In genomic region chr16:968620-969019, GRCh38 we compare ENCODE assay signal across 13 cellular contexts. TPM values are rescaled to one million over a fixed set of nuclear protein-coding genes. Genes with fewer than 3 reads are reported as not detected.
DNase-seq lines count a peak whose midpoint lies in the region; ATAC-seq and TF ChIP-seq lines count a peak whose summit lies in the region.
"Had no signal": no experiment of that assay in that cellular context is flagged by ENCODE, and none has a peak within 500 bp of the region (broad histone marks: within the 10 kb centered on the region; RNA-seq: fewer than 3 reads in every experiment).

No MANE protein-coding gene starts in this region.

- no peak for ATAC-seq in HG03342 (IDR thresholded peaks at IDR 0.05; ENCODE audit: unreplicated experiment)

- peaks cover 28% of the 10 kb centered on the region for H3K4me1 Mint-ChIP-seq in activated CD4-positive, alpha-beta T cell treated with anti-CD3 and anti-CD28 coated beads, Interleukin-2, amount 10 ng/mL, durations not matched to agents 24 days and 14 days
- peaks cover 18% of the 10 kb centered on the region for H3K4me1 Mint-ChIP-seq in progenitor cell of endocrine pancreas (ENCODE audit: low read depth)

- no peak overlapping the region for H3K9ac ChIP-seq in SK-N-MC (ENCODE audit: insufficient read length)

- H3K4me1 ChIP-seq in uterus = peaks cover 0 to 6% of the 10 kb centered on the region in 2 donors

- H3K27me3 Mint-ChIP-seq in activated CD4-positive, alpha-beta T cell treated with anti-CD3 and anti-CD28 coated beads, Interleukin-2, amount 10 ng/mL, durations not matched to agents 24 days and 14 days = peaks cover 7% of the 10 kb centered on the region
- H3K27me3 Mint-ChIP-seq in progenitor cell of endocrine pancreas = no peaks in the 10 kb centered on the region

- peak overlapping the region; percentile 65 for H3K4me3 Mint-ChIP-seq in activated CD4-positive, alpha-beta T cell treated with anti-CD3 and anti-CD28 coated beads, Interleukin-2, amount 10 ng/mL, durations not matched to agents 24 days and 14 days
- peak overlapping the region; percentile 72 for H3K4me3 Mint-ChIP-seq in progenitor cell of endocrine pancreas (ENCODE audit: low read depth)

- intact Hi-C loops in activated CD4-positive, alpha-beta T cell treated with anti-CD3 and anti-CD28 coated beads, Interleukin-2, amount 10 ng/mL, durations not matched to agents 24 days and 14 days (cut with micrococcal nuclease) = no loop called here
- intact Hi-C loops in uterus (cut with DNase I; ENCODE audit: low total_unique reads) = no loop called here

- H3K36me3 ChIP-seq in SK-N-MC (ENCODE audit: insufficient read depth, low read length) (peaks cover 10% of the 10 kb centered on the region; the same call in 1 of the 2 replicates), uterus (no peaks in the 10 kb centered on the region)

- no peak for DNase-seq in activated CD4-positive, alpha-beta T cell treated with anti-CD3 and anti-CD28 coated beads, Interleukin-2, amount 10 ng/mL, durations not matched to agents 24 days and 14 days
- DNase-seq in activated CD4-positive, alpha-beta T cell treated with anti-CD3 and anti-CD28 coated beads, Interleukin-2, amount 50 U/mL, for 48 hours = no peak
- DNase-seq in SK-N-MC (ENCODE audit: low read depth, low spot score) (no peak), progenitor cell of endocrine pancreas (ENCODE audit: low spot score, unreplicated experiment) (no peak), uterus (no peak), mesenteric fat pad (ENCODE audit: low spot score) (no peak)
- DNase-seq: NCI-H1048, NCI-H524, small intestine, testis had no signal

- peaks cover 7% of the 10 kb centered on the region for H3K9me3 Mint-ChIP-seq in activated CD4-positive, alpha-beta T cell treated with anti-CD3 and anti-CD28 coated beads, Interleukin-2, amount 10 ng/mL, durations not matched to agents 24 days and 14 days
- H3K9me3 Mint-ChIP-seq in progenitor cell of endocrine pancreas (ENCODE audit: low read depth) = no peaks in the 10 kb centered on the region

- H3K27ac Mint-ChIP-seq in activated CD4-positive, alpha-beta T cell treated with anti-CD3 and anti-CD28 coated beads, Interleukin-2, amount 10 ng/mL, durations not matched to agents 24 days and 14 days = no peak overlapping the region
- H3K27ac Mint-ChIP-seq in progenitor cell of endocrine pancreas = peak overlapping the region; percentile 45

- no peak for TF ChIP-seq POLR2A in uterus (IDR thresholded peaks at IDR 0.05)

- no peaks in the 10 kb centered on the region for H3K27me3 ChIP-seq in uterus
- H3K27me3 ChIP-seq: ascending aorta, testis had no signal

- H3K36me3 Mint-ChIP-seq in activated CD4-positive, alpha-beta T cell treated with anti-CD3 and anti-CD28 coated beads, Interleukin-2, amount 10 ng/mL, durations not matched to agents 24 days and 14 days (ENCODE audit: low read depth) = peaks cover 30% of the 10 kb centered on the region
- H3K36me3 Mint-ChIP-seq in progenitor cell of endocrine pancreas (ENCODE audit: insufficient read depth) = peaks cover 19% of the 10 kb centered on the region

- no peak for TF ChIP-seq CTCF in progenitor cell of endocrine pancreas (IDR thresholded peaks at IDR 0.05; ENCODE audit: unreplicated experiment)
- TF ChIP-seq CTCF in uterus (IDR thresholded peaks at IDR 0.05) = no peak

- H3K27ac ChIP-seq in SK-N-MC = peak overlapping the region; percentile 88
- peak overlapping the region; percentile 75 for H3K27ac ChIP-seq in cingulate gyrus (ENCODE audit: low read depth, low read length)
- no peak overlapping the region for H3K27ac ChIP-seq in uterus
- H3K27ac ChIP-seq: ascending aorta, testis had no signal

- no peaks in the 10 kb centered on the region for H3K9me3 ChIP-seq in SK-N-MC (ENCODE audit: low read depth, low read length)
- H3K9me3 ChIP-seq in uterus = no peaks in the 10 kb centered on the region
- H3K9me3 ChIP-seq: ascending aorta, testis had no signal

- peak overlapping the region; percentile 44 for H3K4me3 ChIP-seq in SK-N-MC
- H3K4me3 ChIP-seq in uterus = no peak overlapping the region
- H3K4me3 ChIP-seq: testis had no signal

RNA-seq across cellular contexts. Expression of gene LMF1, which starts 2.2 kb away (rescaled TPM):
- 10.4 and 11.9 TPM in 2 replicates for total RNA-seq in activated CD4-positive, alpha-beta T cell treated with anti-CD3 and anti-CD28 coated beads, Interleukin-2, amount 10 ng/mL, durations not matched to agents 24 days and 14 days
- total RNA-seq in progenitor cell of endocrine pancreas = 26.2 and 28.2 TPM in 2 replicates
- 10 to 100 TPM; 21.8 to 47.9 (median 36.0) TPM for total RNA-seq in uterus
- 16.0 TPM for total RNA-seq in mesenteric fat pad

RNA-seq across cellular contexts. Expression of gene SOX8, which starts 12.9 kb away (rescaled TPM):
- 0.77 and 0.92 TPM in 2 replicates for total RNA-seq in activated CD4-positive, alpha-beta T cell treated with anti-CD3 and anti-CD28 coated beads, Interleukin-2, amount 10 ng/mL, durations not matched to agents 24 days and 14 days
- total RNA-seq in progenitor cell of endocrine pancreas = 6.7 and 7.1 TPM in 2 replicates
- total RNA-seq in uterus = 1 to 10 TPM in 2 of 4 donors, under 1 TPM in 1, not detected in 1; under 0.01 to 6.4 (median 1.1) TPM
- total RNA-seq in mesenteric fat pad = 1.3 TPM

Comparison
In these comparisons a context has a peak if more than half of its experiments do, and no peak if none do; other contexts are left out.
1. H3K27ac ChIP-seq: peak in SK-N-MC (single experiment) and cingulate gyrus (single experiment); none in uterus (0 of 2).